In the genomic region with DNA sequence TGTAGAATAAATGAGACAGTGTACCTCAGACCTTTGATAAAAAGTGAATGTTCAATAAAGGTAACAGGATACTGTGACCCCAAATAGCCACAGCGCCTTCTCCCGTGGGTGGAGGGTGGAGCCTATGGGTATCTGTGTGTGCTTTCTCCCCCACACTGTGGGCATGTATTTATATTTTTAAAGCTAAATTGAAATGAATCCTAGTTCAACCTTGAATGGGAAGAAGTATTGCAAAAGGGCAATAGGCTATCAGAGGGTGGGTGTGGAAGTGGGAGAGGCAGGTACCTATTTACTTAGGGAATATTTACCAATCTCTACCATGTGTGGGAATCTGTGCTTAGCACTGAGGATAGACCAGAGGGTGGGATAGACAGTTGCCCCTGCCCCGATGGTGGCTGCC, we compare ENCODE assay signal across 15 cellular contexts.
A peak's percentile ranks its signal among the peaks of the same experiment; 100 is the strongest.
DNase-seq lines count a peak whose midpoint lies in the region; ATAC-seq and TF ChIP-seq lines count a peak whose summit lies in the region.
"Had no signal": no experiment of that assay in that cellular context is flagged by ENCODE, and none has a peak within 500 bp of the region (broad histone marks: within the 10 kb centered on the region; RNA-seq: fewer than 3 reads in every experiment).

No MANE protein-coding gene starts in this region.

- TF ChIP-seq POLR2A in gastroesophageal sphincter (IDR thresholded peaks at IDR 0.05) = no peak

- no peaks in the 10 kb centered on the region for H3K79me2 ChIP-seq in neural progenitor cell (ENCODE audit: low read depth)

- H4K20me1 ChIP-seq in neural progenitor cell (ENCODE audit: low read depth) = no peaks in the 10 kb centered on the region

- no peak overlapping the region for H3K4me3 Mint-ChIP-seq in activated naive CD4-positive, alpha-beta T cell treated with anti-CD3 and anti-CD28 coated beads for 36 hours
- H3K4me3 Mint-ChIP-seq in activated naive CD8-positive, alpha-beta T cell treated with anti-CD3 and anti-CD28 coated beads for 36 hours = no peak overlapping the region
- H3K4me3 Mint-ChIP-seq in neural progenitor cell = no peak overlapping the region
- H3K4me3 Mint-ChIP-seq: type B pancreatic cell had no signal

- H3K4me3 ChIP-seq in mesenchymal stem cell (ENCODE audit: insufficient read depth in 1 of 2, low read depth in 1 of 2, low read length in 2 of 2) = no peak overlapping the region
- H3K4me3 ChIP-seq in thoracic aorta = no peak overlapping the region
- H3K4me3 ChIP-seq in gastroesophageal sphincter = no peak overlapping the region
- no peak overlapping the region for H3K4me3 ChIP-seq in neural progenitor cell

- peak overlapping the region; percentile 93 for H3K27ac Mint-ChIP-seq in activated naive CD4-positive, alpha-beta T cell treated with anti-CD3 and anti-CD28 coated beads for 36 hours
- peak overlapping the region; percentile 94 for H3K27ac Mint-ChIP-seq in activated naive CD8-positive, alpha-beta T cell treated with anti-CD3 and anti-CD28 coated beads for 36 hours
- no peak overlapping the region for H3K27ac Mint-ChIP-seq in neural progenitor cell
- H3K27ac Mint-ChIP-seq: type B pancreatic cell had no signal

- peaks cover 9% of the 10 kb centered on the region for H3K4me1 ChIP-seq in mesenchymal stem cell (ENCODE audit: control insufficient read depth, insufficient read depth, low read depth, low read length)
- H3K4me1 ChIP-seq in thoracic aorta (ENCODE audit: control insufficient read depth in 1 of 2, low read depth in 2 of 2) = peaks cover 26 to 56% of the 10 kb centered on the region in 2 donors
- H3K4me1 ChIP-seq in gastroesophageal sphincter = peaks cover 0 to 14% (median 0%) of the 10 kb centered on the region in 3 donors
- no peaks in the 10 kb centered on the region for H3K4me1 ChIP-seq in neural progenitor cell

- H3K9me3 ChIP-seq in mesenchymal stem cell (ENCODE audit: control insufficient read depth, low read length) (no peaks in the 10 kb centered on the region), thoracic aorta (no peaks in the 10 kb centered on the region), gastroesophageal sphincter (no peaks in the 10 kb centered on the region), neural progenitor cell (ENCODE audit: low read depth) (no peaks in the 10 kb centered on the region)

- H4K91ac ChIP-seq in mesenchymal stem cell (ENCODE audit: low read length) = peak overlapping the region; percentile 60

- no peak overlapping the region for H3K27ac ChIP-seq in mesenchymal stem cell (ENCODE audit: low read length, poor library complexity, severe bottlenecking)
- H3K27ac ChIP-seq in thoracic aorta = peak overlapping the region; percentile 32 to 97
- no peak overlapping the region for H3K27ac ChIP-seq in gastroesophageal sphincter
- H3K27ac ChIP-seq in neural progenitor cell = no peak overlapping the region

- no peak overlapping the region for H3K4me2 ChIP-seq in mesenchymal stem cell (ENCODE audit: low read length, poor library complexity, severe bottlenecking)
- H3K4me2 ChIP-seq in neural progenitor cell = no peak overlapping the region

- H3K9ac ChIP-seq in mesenchymal stem cell (ENCODE audit: low read length) (no peak overlapping the region), neural progenitor cell (no peak overlapping the region)

- H2BK15ac ChIP-seq in mesenchymal stem cell (ENCODE audit: low read depth, poor library complexity, severe bottlenecking) = peak overlapping the region; percentile 99

- no peaks in the 10 kb centered on the region for H3K79me1 ChIP-seq in mesenchymal stem cell (replicated peaks; ENCODE audit: low read length, poor library complexity, severe bottlenecking)

- H3K27me3 ChIP-seq in mesenchymal stem cell (ENCODE audit: control insufficient read depth in 1 of 2, insufficient read depth in 1 of 2, low read length in 2 of 2) = no peaks in the 10 kb centered on the region
- no peaks in the 10 kb centered on the region for H3K27me3 ChIP-seq in thoracic aorta (replicated peaks; ENCODE audit: insufficient read depth)
- no peaks in the 10 kb centered on the region for H3K27me3 ChIP-seq in gastroesophageal sphincter
- H3K27me3 ChIP-seq in neural progenitor cell = no peaks in the 10 kb centered on the region

- no peaks in the 10 kb centered on the region for H3F3A ChIP-seq in neural progenitor cell (ENCODE audit: low read depth)

- ATAC-seq in thoracic aorta (ENCODE audit: insufficient number of reproducible peaks, low FRiP score, low read depth) = no peak
- ATAC-seq in gastroesophageal sphincter = no peak

- H2BK120ac ChIP-seq in mesenchymal stem cell (ENCODE audit: low read depth, low read length) = no peak overlapping the region

- no peak overlapping the region for H2BK5ac ChIP-seq in mesenchymal stem cell (ENCODE audit: low read depth, low read length, poor library complexity, severe bottlenecking)

- H3K36me3 Mint-ChIP-seq in activated naive CD4-positive, alpha-beta T cell treated with anti-CD3 and anti-CD28 coated beads for 36 hours (ENCODE audit: low read depth) = peaks cover 5% of the 10 kb centered on the region
- H3K36me3 Mint-ChIP-seq in activated naive CD8-positive, alpha-beta T cell treated with anti-CD3 and anti-CD28 coated beads for 36 hours = peaks cover 22% of the 10 kb centered on the region
- peaks cover 2% of the 10 kb centered on the region for H3K36me3 Mint-ChIP-seq in neural progenitor cell
- H3K36me3 Mint-ChIP-seq: type B pancreatic cell had no signal

- H3K4me1 Mint-ChIP-seq in activated naive CD4-positive, alpha-beta T cell treated with anti-CD3 and anti-CD28 coated beads for 36 hours (ENCODE audit: low read depth) = peaks cover 63% of the 10 kb centered on the region
- H3K4me1 Mint-ChIP-seq in activated naive CD8-positive, alpha-beta T cell treated with anti-CD3 and anti-CD28 coated beads for 36 hours = peaks cover 56% of the 10 kb centered on the region
- H3K4me1 Mint-ChIP-seq in neural progenitor cell = peaks cover 33% of the 10 kb centered on the region

- TF ChIP-seq CTCF in thoracic aorta (IDR thresholded peaks at IDR 0.05) (no peak), gastroesophageal sphincter (IDR thresholded peaks at IDR 0.05) (no peak), neural progenitor cell (IDR thresholded peaks at IDR 0.05) (no peak)

- no peaks in the 10 kb centered on the region for H3K27me3 Mint-ChIP-seq in activated naive CD4-positive, alpha-beta T cell treated with anti-CD3 and anti-CD28 coated beads for 36 hours (ENCODE audit: low read depth)
- H3K27me3 Mint-ChIP-seq in activated naive CD8-positive, alpha-beta T cell treated with anti-CD3 and anti-CD28 coated beads for 36 hours = no peaks in the 10 kb centered on the region
- peaks cover 4% of the 10 kb centered on the region for H3K27me3 Mint-ChIP-seq in neural progenitor cell (ENCODE audit: insufficient read depth, low read depth)

- intact Hi-C loops in activated naive CD4-positive, alpha-beta T cell treated with anti-CD3 and anti-CD28 coated beads for 36 hours (cut with micrococcal nuclease) = loop anchor here (2.0 to 10.0 kb wide), 2 partner anchors 221 to 313 kb away; partner anchors contain the start of gene PRKCQ

- no peak overlapping the region for H3K23ac ChIP-seq in mesenchymal stem cell (ENCODE audit: low read length in 2 of 2)

- no peak for TF ChIP-seq EP300 in gastroesophageal sphincter (IDR thresholded peaks at IDR 0.05)

- H4K8ac ChIP-seq in mesenchymal stem cell (ENCODE audit: low read length) = peak overlapping the region; percentile 9

- H3K36me3 ChIP-seq in mesenchymal stem cell (ENCODE audit: control insufficient read depth in 1 of 2, insufficient read depth in 2 of 2, low read depth in 1 of 2, low read length in 2 of 2) = peaks cover 0 to 2% of the 10 kb centered on the region in 2 experiments
- no peaks in the 10 kb centered on the region for H3K36me3 ChIP-seq in thoracic aorta
- no peaks in the 10 kb centered on the region for H3K36me3 ChIP-seq in gastroesophageal sphincter
- H3K36me3 ChIP-seq in neural progenitor cell = no peaks in the 10 kb centered on the region

- CTCF ChIA-PET in activated naive CD4-positive, alpha-beta T cell treated with anti-CD3 and anti-CD28 coated beads for 36 hours (lab: Charles Lee) = interaction anchor here (1.6 kb wide), 1 partner anchor 75 kb away, joined by 4 read pairs; no protein-coding TSS in a partner anchor

- DNase-seq in activated naive CD4-positive, alpha-beta T cell treated with anti-CD3 and anti-CD28 coated beads for 36 hours = no peak
- no peak for DNase-seq in activated naive CD4-positive, alpha-beta T cell (lab: John Stamatoyannopoulos, UW)
- peak; percentile 20 for DNase-seq in activated naive CD8-positive, alpha-beta T cell treated with anti-CD3 and anti-CD28 coated beads for 36 hours
- DNase-seq in mesenchymal stem cell (no peak), thoracic aorta (ENCODE audit: low spot score) (no peak), neural progenitor cell (ENCODE audit: low spot score) (no peak)
- DNase-seq in stimulated activated naive CD4-positive, alpha-beta T cell (lab: John Stamatoyannopoulos, UW) = no peak
- DNase-seq: activated CD8-positive, alpha-beta memory T cell treated with anti-CD3 and anti-CD28 coated beads, Interleukin-2, amount 50 U/mL, for 4 hours; DMS79; kidney; NCI-H1694 treated with DMSO at 0.1 percent for 48 hours; NCI-H510A treated with DMSO at 0.1 percent for 48 hours; OCI-M1 had no signal

- H2AFZ ChIP-seq in mesenchymal stem cell (ENCODE audit: low read depth, low read length) (no peak overlapping the region), neural progenitor cell (replicated peaks) (no peak overlapping the region)

- H3K14ac ChIP-seq in mesenchymal stem cell (ENCODE audit: low read length in 2 of 2) = no peak overlapping the region

- H3K9me3 Mint-ChIP-seq in activated naive CD4-positive, alpha-beta T cell treated with anti-CD3 and anti-CD28 coated beads for 36 hours = no peaks in the 10 kb centered on the region
- peaks cover 8% of the 10 kb centered on the region for H3K9me3 Mint-ChIP-seq in activated naive CD8-positive, alpha-beta T cell treated with anti-CD3 and anti-CD28 coated beads for 36 hours
- peaks cover under 1% of the 10 kb centered on the region for H3K9me3 Mint-ChIP-seq in neural progenitor cell
- H3K9me3 Mint-ChIP-seq: type B pancreatic cell had no signal

- WGBS in mesenchymal stem cell = 91% methylated on average over 3 of the region's 3 CpGs
- WGBS in gastroesophageal sphincter (ENCODE audit: low coverage in 1 of 2), 2 donors = 94 to 95% methylated on average over 2 to 3 of the region's 3 CpGs

- peak overlapping the region in 1 of 2 experiments; percentile 88 for H3K4ac ChIP-seq in mesenchymal stem cell (ENCODE audit: low read depth in 1 of 2, low read length in 2 of 2)

- peak overlapping the region in 1 of 2 experiments; percentile 70 for H2BK12ac ChIP-seq in mesenchymal stem cell (ENCODE audit: low read length in 2 of 2)

- H3K18ac ChIP-seq in mesenchymal stem cell (ENCODE audit: low read depth in 1 of 2, low read length in 2 of 2) = no peak overlapping the region

- peak overlapping the region; percentile 10 for H2AK5ac ChIP-seq in mesenchymal stem cell (ENCODE audit: low read length, severe bottlenecking)

Comparison
In these comparisons a context has a peak if more than half of its experiments do, and no peak if none do; other contexts are left out.
1. H3K27ac ChIP-seq: peak in thoracic aorta (2 of 2); none in mesenchymal stem cell (single experiment), gastroesophageal sphincter (0 of 4) and neural progenitor cell (single experiment).